In the genomic region with DNA sequence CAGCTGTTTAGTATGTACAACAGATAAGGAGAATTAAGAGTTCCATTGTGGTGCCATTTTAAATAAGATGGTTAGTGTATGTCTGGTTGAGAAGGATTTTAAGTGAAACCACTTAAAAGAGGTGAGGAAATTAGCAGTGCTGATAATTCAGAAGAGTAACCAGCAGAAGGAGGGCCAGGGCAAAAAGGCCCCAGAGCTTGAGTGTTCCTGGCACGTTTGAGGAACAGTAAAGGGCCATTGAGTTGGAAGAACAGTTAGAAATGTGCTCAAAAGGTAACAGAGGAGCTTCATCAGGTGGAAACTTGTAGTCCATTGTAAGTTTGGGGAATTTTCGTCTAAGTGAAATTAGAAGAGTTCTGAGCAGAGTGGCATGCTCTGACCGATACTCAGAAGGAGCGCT, we compare ENCODE assay signal across 1 cellular context.
TF ChIP-seq lines count a peak whose summit lies in the region.

No MANE protein-coding gene starts in this region.

TF ChIP-seq in IMR-90, 13 proteins besides CTCF, POLR2A, EP300 and RAD21 (continued from another document):
- TF ChIP-seq, protein P1, sequence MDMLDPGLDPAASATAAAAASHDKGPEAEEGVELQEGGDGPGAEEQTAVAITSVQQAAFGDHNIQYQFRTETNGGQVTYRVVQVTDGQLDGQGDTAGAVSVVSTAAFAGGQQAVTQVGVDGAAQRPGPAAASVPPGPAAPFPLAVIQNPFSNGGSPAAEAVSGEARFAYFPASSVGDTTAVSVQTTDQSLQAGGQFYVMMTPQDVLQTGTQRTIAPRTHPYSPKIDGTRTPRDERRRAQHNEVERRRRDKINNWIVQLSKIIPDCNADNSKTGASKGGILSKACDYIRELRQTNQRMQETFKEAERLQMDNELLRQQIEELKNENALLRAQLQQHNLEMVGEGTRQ (IDR thresholded peaks at IDR 0.05; ENCODE audit: low read depth, low read length): no peak
- TF ChIP-seq ELK1 (IDR thresholded peaks at IDR 0.05; ENCODE audit: borderline replicate concordance, low read depth, low read length): no peak
- no peak for TF ChIP-seq SMC3 (IDR thresholded peaks at IDR 0.05; ENCODE audit: low read depth, low read length)
- no peak for TF ChIP-seq NFE2L2 (IDR thresholded peaks at IDR 0.05; ENCODE audit: low read depth, low read length)
- no peak for TF ChIP-seq MAZ (IDR thresholded peaks at IDR 0.05; ENCODE audit: borderline replicate concordance, low read depth, low read length)
- no peak for TF ChIP-seq FOS (IDR thresholded peaks at IDR 0.05; ENCODE audit: low read depth, low read length)
- TF ChIP-seq CHD1 (IDR thresholded peaks at IDR 0.05; ENCODE audit: low read depth, low read length): no peak
